9 cellular contexts compared by ENCODE assay signal in the genomic region with DNA sequence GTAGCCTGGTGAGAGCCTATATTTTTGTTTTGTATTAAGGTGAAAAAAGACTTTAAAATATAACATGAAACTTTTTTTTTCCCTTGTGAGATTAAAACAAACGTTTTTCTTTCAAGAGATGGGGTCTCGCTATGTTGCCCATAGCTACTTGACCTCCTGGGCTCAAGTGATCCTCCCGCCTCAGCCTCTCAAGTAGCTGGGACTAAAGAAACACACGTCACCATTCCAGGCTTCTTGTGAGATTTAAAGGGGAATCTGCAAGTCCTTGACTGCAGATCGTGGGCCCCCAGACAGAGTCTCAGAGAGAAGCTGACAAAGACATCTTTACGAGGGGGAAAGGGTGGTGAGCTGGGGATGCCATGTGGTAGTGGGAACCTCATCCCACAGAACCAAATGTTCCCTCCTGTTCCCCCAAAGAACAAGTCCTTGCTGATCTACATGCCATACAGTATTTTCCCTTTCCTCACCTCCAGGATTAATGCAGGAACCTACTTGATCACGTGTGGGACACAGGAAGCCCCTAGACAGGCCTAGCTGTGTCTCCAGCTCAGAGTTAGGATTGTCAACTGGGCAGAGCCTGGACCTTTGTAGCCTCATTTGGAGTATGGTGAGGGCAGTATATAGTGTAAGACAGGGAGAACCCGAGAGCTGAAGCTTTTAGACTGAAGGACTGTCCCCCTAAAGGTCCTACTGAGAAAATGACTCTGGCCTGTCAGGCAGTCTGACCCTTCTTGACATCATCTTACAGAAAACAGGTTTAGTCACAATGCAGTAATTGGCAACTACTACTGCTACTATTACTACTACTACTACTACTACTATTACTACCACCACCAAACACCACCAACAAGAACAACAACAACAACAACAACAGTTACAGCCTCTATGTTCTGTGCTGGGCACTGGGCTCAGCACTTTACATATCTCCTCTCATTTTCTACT. TPM values are rescaled to one million over a fixed set of nuclear protein-coding genes. Genes with fewer than 3 reads are reported as not detected.
A peak's percentile ranks its signal among the peaks of the same experiment; 100 is the strongest.
DNase-seq lines count a peak whose midpoint lies in the region; ATAC-seq, FAIRE-seq and TF ChIP-seq lines count a peak whose summit lies in the region.
"Had no signal": no experiment of that assay in that cellular context is flagged by ENCODE, and none has a peak within 500 bp of the region (broad histone marks: within the 10 kb centered on the region; RNA-seq: fewer than 3 reads in every experiment).

No MANE protein-coding gene starts in this region.

- TF ChIP-seq CTCF in cardiac muscle cell (IDR thresholded peaks at IDR 0.05; ENCODE audit: low read depth, low read length) (no peak), kidney (IDR thresholded peaks at IDR 0.05; ENCODE audit: borderline replicate concordance, extremely low read depth, insufficient read depth) (no peak), thyroid gland (IDR thresholded peaks at IDR 0.05) (no peak)

- WGBS in thyroid gland, 2 donors, result 35 to 37% methylated on average over 8 of the region's 8 CpGs

- H3K9ac ChIP-seq in kidney (ENCODE audit: low read length in 2 of 2), result peak overlapping the region; percentile 51 to 77

- H3K36me3 ChIP-seq in cardiac muscle cell (no peaks in the 10 kb centered on the region), kidney (ENCODE audit: control insufficient read depth in 1 of 2, insufficient read depth in 2 of 2, low read length in 2 of 2) (no peaks in the 10 kb centered on the region), thyroid gland (no peaks in the 10 kb centered on the region)

- CTCF ChIA-PET in activated naive CD4-positive, alpha-beta T cell treated with anti-CD3 and anti-CD28 coated beads for 36 hours (lab: Charles Lee), result interaction anchor here (0.7 to 3.5 kb wide), 16 partner anchors 10 to 180 kb away, joined by 3 to 28 read pairs (median 6); a partner anchor contains a TSS

- H3K27me3 Mint-ChIP-seq in activated naive CD4-positive, alpha-beta T cell treated with anti-CD3 and anti-CD28 coated beads for 36 hours (ENCODE audit: low read depth), result no peaks in the 10 kb centered on the region

- no peak for TF ChIP-seq POLR2A in thyroid gland (IDR thresholded peaks at IDR 0.05)

- H3K27ac Mint-ChIP-seq in activated naive CD4-positive, alpha-beta T cell treated with anti-CD3 and anti-CD28 coated beads for 36 hours, result peak overlapping the region; percentile 99

- H3K4me1 Mint-ChIP-seq in activated naive CD4-positive, alpha-beta T cell treated with anti-CD3 and anti-CD28 coated beads for 36 hours (ENCODE audit: low read depth), result peaks cover 67% of the 10 kb centered on the region

- H3K9me3 ChIP-seq in cardiac muscle cell (ENCODE audit: low read depth) (no peaks in the 10 kb centered on the region), kidney (ENCODE audit: control insufficient read depth in 1 of 2, low read length in 2 of 2) (no peaks in the 10 kb centered on the region), thyroid gland (no peaks in the 10 kb centered on the region)

- intact Hi-C loops in left ventricle myocardium superior (cut with micrococcal nuclease) (no loop called here), kidney (cut with DNase I) (no loop called here), thyroid gland (cut with DNase I) (no loop called here)
- intact Hi-C loops in activated naive CD4-positive, alpha-beta T cell treated with anti-CD3 and anti-CD28 coated beads for 36 hours (cut with micrococcal nuclease), result loop anchor here (1.0 to 10.0 kb wide), 7 partner anchors 45 to 880 kb away; a partner anchor contains a TSS

- no peaks in the 10 kb centered on the region for H3K9me3 Mint-ChIP-seq in activated naive CD4-positive, alpha-beta T cell treated with anti-CD3 and anti-CD28 coated beads for 36 hours

- peak overlapping the region; percentile 66 for H3K4me3 Mint-ChIP-seq in activated naive CD4-positive, alpha-beta T cell treated with anti-CD3 and anti-CD28 coated beads for 36 hours

- FAIRE-seq in kidney (lab: Jason Lieb, UNC), result no peak

- peaks cover 64% of the 10 kb centered on the region for H3K36me3 Mint-ChIP-seq in activated naive CD4-positive, alpha-beta T cell treated with anti-CD3 and anti-CD28 coated beads for 36 hours (ENCODE audit: low read depth)

- H3K27ac ChIP-seq in cardiac muscle cell (peak overlapping the region; percentile 26), kidney (ENCODE audit: low read depth in 2 of 2, low read length in 2 of 2) (peak overlapping the region; percentile 90 to 96), thyroid gland (peak overlapping the region; percentile 74 to 97 (median 89))

- H3K4me3 ChIP-seq in cardiac muscle cell, result no peak overlapping the region
- peak overlapping the region; percentile 26 to 52 for H3K4me3 ChIP-seq in kidney (ENCODE audit: low read length in 2 of 2)
- H3K4me3 ChIP-seq in thyroid gland (replicated peaks in 1 of 3), result no peak overlapping the region

- peaks cover 27% of the 10 kb centered on the region for H3K4me1 ChIP-seq in cardiac muscle cell (ENCODE audit: low read depth)
- peaks cover 55 to 59% of the 10 kb centered on the region in 2 donors for H3K4me1 ChIP-seq in kidney (ENCODE audit: control insufficient read depth in 1 of 2, insufficient read depth in 1 of 2, low read depth in 1 of 2, low read length in 2 of 2)
- H3K4me1 ChIP-seq in thyroid gland, result peaks cover 62 to 84% of the 10 kb centered on the region in 2 donors

- DNase-seq in cardiac muscle cell (ENCODE audit: low read depth in 1 of 2, low spot score in 1 of 2), result no peak
- no peak for DNase-seq in left ventricle myocardium superior
- peak; percentile 41 for DNase-seq in activated naive CD4-positive, alpha-beta T cell treated with anti-CD3 and anti-CD28 coated beads for 36 hours
- DNase-seq in kidney, result no peak
- peak; percentile 41 to 49 for DNase-seq in thyroid gland
- no peak for DNase-seq in NCI-H187 (lab: John Stamatoyannopoulos, UW)
- DNase-seq in NCI-H446 (lab: John Stamatoyannopoulos, UW), result no peak

- H3K27me3 ChIP-seq in cardiac muscle cell (no peaks in the 10 kb centered on the region), thyroid gland (no peaks in the 10 kb centered on the region)

- ATAC-seq in left ventricle myocardium superior (no peak), HG03520 (IDR thresholded peaks at IDR 0.05; ENCODE audit: unreplicated experiment) (no peak)

RNA-seq across cellular contexts. Expression of a gene that starts 4.1 kb away (rescaled TPM):
- 2.9 and 3.6 TPM in 2 replicates for total RNA-seq in cardiac muscle cell
- polyA plus RNA-seq in cardiac muscle cell, result 1.3 and 3.7 TPM in 2 replicates
- 16.6 TPM for total RNA-seq in left ventricle myocardium superior
- total RNA-seq in activated naive CD4-positive, alpha-beta T cell treated with anti-CD3 and anti-CD28 coated beads for 36 hours, result 10 to 100 TPM; 45.5 to 52.0 TPM
- total RNA-seq in kidney, result 24.5 TPM
- polyA plus RNA-seq in kidney (ENCODE audit: insufficient read depth, low read depth, low replicate concordance), result 7.6 TPM
- total RNA-seq in thyroid gland, result 10 to 100 TPM in 1 of 4 donors, 1 to 10 TPM in 3; 4.1 to 21.7 (median 6.2) TPM

RNA-seq across cellular contexts. Expression of a gene that starts 50.9 kb away (rescaled TPM):
- 0.45 TPM in 1 of 2 replicates, not detected in the other for total RNA-seq in cardiac muscle cell
- not detected in 2 replicates for polyA plus RNA-seq in cardiac muscle cell
- total RNA-seq in left ventricle myocardium superior, result not detected
- total RNA-seq in activated naive CD4-positive, alpha-beta T cell treated with anti-CD3 and anti-CD28 coated beads for 36 hours, result under 1 TPM in 1 of 2 experiments, not detected in 1; 0.12 TPM
- total RNA-seq in kidney, result not detected
- not detected for polyA plus RNA-seq in kidney (ENCODE audit: insufficient read depth, low read depth, low replicate concordance)
- not detected for total RNA-seq in thyroid gland
- total RNA-seq: Daoy had no signal

Comparison
In these comparisons a context has a peak if more than half of its experiments do, and no peak if none do; other contexts are left out.
1. DNase-seq: peak in activated naive CD4-positive, alpha-beta T cell treated with anti-CD3 and anti-CD28 coated beads for 36 hours (single experiment) and thyroid gland (2 of 2); none in cardiac muscle cell (0 of 2), left ventricle myocardium superior (single experiment), kidney (single experiment), NCI-H187 (0 of 2) and NCI-H446 (0 of 2).
2. H3K27ac ChIP-seq: peak in every context shown above with its lines; median percentile 93 in kidney; 89 in thyroid gland; 26 in cardiac muscle cell.
3. H3K4me3 ChIP-seq: peak in kidney (2 of 2); none in cardiac muscle cell (single experiment) and thyroid gland (0 of 3).